Comparison of ENCODE assay signal across 8 cellular contexts in genomic region chr6:32895006-32895345, GRCh38. TPM values are rescaled to one million over a fixed set of nuclear protein-coding genes. Genes with fewer than 3 reads are reported as not detected.
DNase-seq lines count a peak whose midpoint lies in the region; ATAC-seq and TF ChIP-seq lines count a peak whose summit lies in the region.

No MANE protein-coding gene starts in this region.

- H3K4me3 ChIP-seq in IMR-90 (ENCODE audit: insufficient read depth, low read depth, low read length) (peak overlapping the region; percentile 84), duodenal mucosa (ENCODE audit: low read depth in 1 of 2, low read length in 2 of 2) (peak overlapping the region; percentile 84 to 97)

- H3K27me3 ChIP-seq in IMR-90 (ENCODE audit: control insufficient read depth, insufficient read depth, low read length) = no peaks in the 10 kb centered on the region
- H3K27me3 ChIP-seq in duodenal mucosa (ENCODE audit: control insufficient read depth in 1 of 2, insufficient read depth in 2 of 2, low read length in 2 of 2) = no peaks in the 10 kb centered on the region

- peak overlapping the region; percentile 90 to 99 (median 98) for H3K27ac Mint-ChIP-seq in naive B cell

- TF ChIP-seq CTCF in IMR-90 (conservative IDR thresholded peaks at IDR 0.05; ENCODE audit: low read depth, low read length) = no peak

- no peaks in the 10 kb centered on the region for H3K36me3 Mint-ChIP-seq in naive B cell

- in situ Hi-C loops in IMR-90 (cut with MboI; ENCODE audit: low sequenced_read_pairs) = no loop called here

- ATAC-seq in GM18868 (IDR thresholded peaks at IDR 0.05; ENCODE audit: unreplicated experiment) = peak; percentile 7
- peak; percentile 28 for ATAC-seq in IMR-90 (ENCODE audit: low read depth)
- peak; percentile 8 to 15 for ATAC-seq in naive B cell (ENCODE audit: low read depth in 2 of 2)
- no peak for ATAC-seq in GM18520 (IDR thresholded peaks at IDR 0.05; ENCODE audit: unreplicated experiment)
- no peak for ATAC-seq in HG02763 (IDR thresholded peaks at IDR 0.05; ENCODE audit: unreplicated experiment)

- peak overlapping the region; percentile 81 for H3K14ac ChIP-seq in IMR-90 (replicated peaks; ENCODE audit: low read depth, low read length)

- peak overlapping the region; percentile 44; the same call in 1 of the 2 replicates for H2BK120ac ChIP-seq in IMR-90 (ENCODE audit: low read depth, low read length)

- peak overlapping the region; percentile 22 to 58 for H4K8ac ChIP-seq in IMR-90 (ENCODE audit: low read depth in 2 of 2, low read length in 2 of 2)

- no TSS peak for BruUV-seq in IMR-90 (replicated peaks; lab: Mats Ljungman, UMichigan)

- no peaks in the 10 kb centered on the region for H3K27me3 Mint-ChIP-seq in naive B cell

- peak overlapping the region; percentile 89 for H2AK9ac ChIP-seq in IMR-90 (replicated peaks; ENCODE audit: low read depth, low read length, poor library complexity)

- H2AK5ac ChIP-seq in IMR-90 (ENCODE audit: low read depth, low read length) = no peak overlapping the region

- H4K20me1 ChIP-seq in IMR-90 (ENCODE audit: insufficient read depth, low read length) = no peaks in the 10 kb centered on the region

- no CpG with 5 or more reads among the region's 8 CpGs for WGBS in IMR-90 (ENCODE audit: extremely low coverage in 2 of 2, insufficient read length in 1 of 2), 2 experiments

- DNase-seq in IMR-90 (no peak), naive B cell (no peak), NCI-H748 treated with DMSO at 0.1 percent for 48 hours (lab: John Stamatoyannopoulos, UW) (no peak)
- DNase-seq in activated CD4-positive, CD25-positive, alpha-beta regulatory T cell (lab: John Stamatoyannopoulos, UW) = no peak

- peaks cover 13% of the 10 kb centered on the region; the same call in 1 of the 2 replicates for H3K9me1 ChIP-seq in IMR-90 (ENCODE audit: insufficient read depth, low read length)

- no peaks in the 10 kb centered on the region for H3K9me3 Mint-ChIP-seq in naive B cell

- no peak for TF ChIP-seq RAD21 in IMR-90 (IDR thresholded peaks at IDR 0.05; ENCODE audit: low read length)

- H3K56ac ChIP-seq in IMR-90 (ENCODE audit: extremely low read depth, insufficient read depth, low read length) = peak overlapping the region; percentile 83

- H3K79me1 ChIP-seq in IMR-90 (ENCODE audit: low read depth in 1 of 2, low read length in 2 of 2) = peaks cover 31 to 35% of the 10 kb centered on the region in 2 experiments

- H2AFZ ChIP-seq in IMR-90 (replicated peaks; ENCODE audit: low read length, poor library complexity) = peak overlapping the region; percentile 97

- H3K9ac ChIP-seq in IMR-90 (ENCODE audit: low read depth, low read length) (peak overlapping the region; percentile 82), duodenal mucosa (ENCODE audit: low read depth in 1 of 2, low read length in 2 of 2) (peak overlapping the region; percentile 76 to 91)

- H3K4me1 ChIP-seq in IMR-90 (ENCODE audit: control insufficient read depth, insufficient read depth, low read length) = peaks cover 2% of the 10 kb centered on the region; the same call in 1 of the 2 replicates
- peaks cover 12 to 21% of the 10 kb centered on the region in 2 donors for H3K4me1 ChIP-seq in duodenal mucosa (ENCODE audit: control insufficient read depth in 1 of 2, insufficient read depth in 2 of 2, low read length in 2 of 2)

- H4K91ac ChIP-seq in IMR-90 (ENCODE audit: insufficient read depth, low read depth, low read length) = peak overlapping the region; percentile 71

- CTCF ChIA-PET in IMR-90 (lab: Yijun Ruan, JAX) = interaction anchor here (1.0 to 2.1 kb wide), 5 partner anchors 20 to 89 kb away, joined by 3 to 6 read pairs (median 4); no protein-coding TSS in a partner anchor

- no peak overlapping the region for H2BK15ac ChIP-seq in IMR-90 (ENCODE audit: low read depth, low read length)

- H3K36me3 ChIP-seq in IMR-90 (ENCODE audit: control insufficient read depth, insufficient read depth, low read length) (peaks cover 1% of the 10 kb centered on the region; the same call in 1 of the 2 replicates), duodenal mucosa (ENCODE audit: control insufficient read depth in 1 of 2, insufficient read depth in 2 of 2, low read length in 2 of 2) (no peaks in the 10 kb centered on the region)

- H3K4ac ChIP-seq in IMR-90 (ENCODE audit: low read depth, low read length) = peak overlapping the region; percentile 81

- H3K18ac ChIP-seq in IMR-90 (ENCODE audit: low read depth, low read length) = no peak overlapping the region

- peak overlapping the region; percentile 83 for H3K23ac ChIP-seq in IMR-90 (ENCODE audit: low read depth, low read length)

- H2BK5ac ChIP-seq in IMR-90 (ENCODE audit: low read depth, low read length, poor library complexity, severe bottlenecking) = peak overlapping the region; percentile 58

- H3K4me2 ChIP-seq in IMR-90 (ENCODE audit: low read depth, low read length) = peak overlapping the region; percentile 73

- H3K4me3 Mint-ChIP-seq in naive B cell = peak overlapping the region; percentile 89 to 100 (median 98)

- POLR2A ChIA-PET in IMR-90 (lab: Charles Lee; ENCODE audit: unreplicated experiment) = interaction anchor here (1.9 kb wide), 1 partner anchor 77 kb away, joined by 10 read pairs; no protein-coding TSS in a partner anchor

- no peak overlapping the region for H4K5ac ChIP-seq in IMR-90 (ENCODE audit: low read depth, low read length)

- no peak for TF ChIP-seq POLR2A in IMR-90 (IDR thresholded peaks at IDR 0.05; ENCODE audit: low read depth, low read length)

- peak overlapping the region; percentile 76 for H3K27ac ChIP-seq in IMR-90 (ENCODE audit: insufficient read depth, low read length)
- H3K27ac ChIP-seq in duodenal mucosa (ENCODE audit: low read depth, low read length) = peak overlapping the region; percentile 90

- H3K9me3 ChIP-seq in IMR-90 (ENCODE audit: control insufficient read depth, insufficient read depth, low read length) (no peaks in the 10 kb centered on the region), duodenal mucosa (ENCODE audit: control insufficient read depth in 1 of 2, low read length in 2 of 2) (no peaks in the 10 kb centered on the region)

- no peak overlapping the region for H2BK20ac ChIP-seq in IMR-90 (ENCODE audit: low read depth, low read length)

- intact Hi-C loops in IMR-90 (cut with micrococcal nuclease) = loop anchor here (2.0 kb wide), 1 partner anchor 74 kb away; the partner anchor contains the start of gene BRD2

- dilution Hi-C loops in IMR-90 (cut with HindIII; ENCODE audit: low sequenced_read_pairs, unreplicated experiment) = no loop called here

- H3K4me1 Mint-ChIP-seq in naive B cell = peaks cover 55 to 80% (median 75%) of the 10 kb centered on the region in 3 donors

TF ChIP-seq in IMR-90, 13 proteins besides CTCF, POLR2A, EP300 and RAD21 (continues in another document):
- TF ChIP-seq BHLHE40 (IDR thresholded peaks at IDR 0.05; ENCODE audit: low read depth, low read length) = no peak
- TF ChIP-seq, protein P1, sequence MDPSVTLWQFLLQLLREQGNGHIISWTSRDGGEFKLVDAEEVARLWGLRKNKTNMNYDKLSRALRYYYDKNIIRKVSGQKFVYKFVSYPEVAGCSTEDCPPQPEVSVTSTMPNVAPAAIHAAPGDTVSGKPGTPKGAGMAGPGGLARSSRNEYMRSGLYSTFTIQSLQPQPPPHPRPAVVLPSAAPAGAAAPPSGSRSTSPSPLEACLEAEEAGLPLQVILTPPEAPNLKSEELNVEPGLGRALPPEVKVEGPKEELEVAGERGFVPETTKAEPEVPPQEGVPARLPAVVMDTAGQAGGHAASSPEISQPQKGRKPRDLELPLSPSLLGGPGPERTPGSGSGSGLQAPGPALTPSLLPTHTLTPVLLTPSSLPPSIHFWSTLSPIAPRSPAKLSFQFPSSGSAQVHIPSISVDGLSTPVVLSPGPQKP (IDR thresholded peaks at IDR 0.05; ENCODE audit: borderline replicate concordance, low read depth, low read length) = no peak
- no peak for TF ChIP-seq MAFK (IDR thresholded peaks at IDR 0.05; ENCODE audit: low read depth, low read length)
- no peak for TF ChIP-seq MAZ (IDR thresholded peaks at IDR 0.05; ENCODE audit: borderline replicate concordance, low read depth, low read length)
- no peak for TF ChIP-seq SMC3 (IDR thresholded peaks at IDR 0.05; ENCODE audit: low read depth, low read length)
- no peak for TF ChIP-seq NFE2L2 (IDR thresholded peaks at IDR 0.05; ENCODE audit: low read depth, low read length)
- no peak for TF ChIP-seq CEBPB (IDR thresholded peaks at IDR 0.05; ENCODE audit: low read depth, low read length)
- no peak for TF ChIP-seq RFX5 (IDR thresholded peaks at IDR 0.05; ENCODE audit: low read depth, low read length)

RNA-seq across cellular contexts. Expression of gene PSMB9, which starts 41.0 kb away (rescaled TPM):
- 8.3 and 9.0 TPM in 2 replicates for total RNA-seq in IMR-90 (2012; rRNA removed)
- polyA plus RNA-seq in IMR-90 (2012; rRNA removed) (12.6 and 12.8 TPM in 2 replicates), naive B cell (ENCODE audit: low read depth in 6 of 6) (100 to 1,000 TPM; 347 to 677 (median 445) TPM)
- 30.6 and 37.1 TPM in 2 replicates for polyA plus RNA-seq in IMR-90 (2012; cell fraction: cytosol; rRNA removed)
- polyA plus RNA-seq in IMR-90 (2012; cell fraction: nucleus; rRNA removed; ENCODE audit: low replicate concordance) = 7.0 and 9.8 TPM in 2 replicates

RNA-seq across cellular contexts. Expression of gene TAP1, which starts 41.5 kb away (rescaled TPM):
- 20.8 and 27.6 TPM in 2 replicates for total RNA-seq in IMR-90 (2012; rRNA removed)
- polyA plus RNA-seq in IMR-90 (2012; rRNA removed) = 19.5 and 20.1 TPM in 2 replicates
- 19.7 and 20.0 TPM in 2 replicates for polyA plus RNA-seq in IMR-90 (2012; cell fraction: cytosol; rRNA removed)
- 21.4 and 21.6 TPM in 2 replicates for polyA plus RNA-seq in IMR-90 (2012; cell fraction: nucleus; rRNA removed; ENCODE audit: low replicate concordance)
- 100 to 1,000 TPM; 106 to 215 (median 145) TPM for polyA plus RNA-seq in naive B cell (ENCODE audit: low read depth in 6 of 6)

RNA-seq across cellular contexts. Expression of gene HLA-DMB, which starts 45.9 kb away (rescaled TPM):
- 0.18 and 0.28 TPM in 2 replicates for total RNA-seq in IMR-90 (2012; rRNA removed)
- 0.19 and 0.20 TPM in 2 replicates for polyA plus RNA-seq in IMR-90 (2012; rRNA removed)
- polyA plus RNA-seq in IMR-90 (2012; cell fraction: cytosol; rRNA removed) = 0.10 and 0.18 TPM in 2 replicates
- polyA plus RNA-seq in IMR-90 (2012; cell fraction: nucleus; rRNA removed; ENCODE audit: low replicate concordance) = 0.14 and 0.15 TPM in 2 replicates
- 1,000 to 10,000 TPM; 1,171 to 1,354 (median 1,198) TPM for polyA plus RNA-seq in naive B cell (ENCODE audit: low read depth in 6 of 6)

RNA-seq across cellular contexts. Expression of gene PSMB8, which starts 51.1 kb away (rescaled TPM):
- 26.1 and 33.3 TPM in 2 replicates for total RNA-seq in IMR-90 (2012; rRNA removed)
- polyA plus RNA-seq in IMR-90 (2012; rRNA removed) = 31.6 and 31.8 TPM in 2 replicates
- polyA plus RNA-seq in IMR-90 (2012; cell fraction: cytosol; rRNA removed) = 33.5 and 40.4 TPM in 2 replicates
- 20.8 and 36.5 TPM in 2 replicates for polyA plus RNA-seq in IMR-90 (2012; cell fraction: nucleus; rRNA removed; ENCODE audit: low replicate concordance)
- 100 to 1,000 TPM; 297 to 462 (median 380) TPM for polyA plus RNA-seq in naive B cell (ENCODE audit: low read depth in 6 of 6)

RNA-seq across cellular contexts. Expression of gene TAP2, which starts 56.4 kb away (rescaled TPM):
- total RNA-seq in IMR-90 (2012; rRNA removed) = 6.6 and 8.1 TPM in 2 replicates
- polyA plus RNA-seq in IMR-90 (2012; rRNA removed) = 11.4 and 13.4 TPM in 2 replicates
- polyA plus RNA-seq in IMR-90 (2012; cell fraction: cytosol; rRNA removed) = 4.5 and 4.7 TPM in 2 replicates
- 12.5 and 26.9 TPM in 2 replicates for polyA plus RNA-seq in IMR-90 (2012; cell fraction: nucleus; rRNA removed; ENCODE audit: low replicate concordance)
- 10 to 100 TPM; 18.2 to 33.0 (median 25.4) TPM for polyA plus RNA-seq in naive B cell (ENCODE audit: low read depth in 6 of 6)

Comparison
In these comparisons a context has a peak if more than half of its experiments do, and no peak if none do; other contexts are left out.
1. ATAC-seq: peak in GM18868 (single experiment), IMR-90 (single experiment) and naive B cell (2 of 2); none in GM18520 (single experiment) and HG02763 (single experiment).
2. RNA of gene PSMB9, which starts 41.0 kb away (polyA plus RNA-seq): 347 to 677 TPM in naive B cell; 7.0 to 37.1 TPM in IMR-90; every median in the first group is over 4 times any median in the second.
3. RNA of gene HLA-DMB, which starts 45.9 kb away (polyA plus RNA-seq): 1,171 to 1,354 TPM in naive B cell; 0.10 to 0.20 TPM in IMR-90; every median in the first group is over 100 times any median in the second.